Comparison of ENCODE assay signal across 16 cellular contexts in genomic region chr17:42579794-42580551, GRCh38. TPM values are rescaled to one million over a fixed set of nuclear protein-coding genes. Genes with fewer than 3 reads are reported as not detected.
DNase-seq lines count a peak whose midpoint lies in the region; ATAC-seq and TF ChIP-seq lines count a peak whose summit lies in the region.
"Had no signal": no experiment of that assay in that cellular context is flagged by ENCODE, and none has a peak within 500 bp of the region (broad histone marks: within the 10 kb centered on the region; RNA-seq: fewer than 3 reads in every experiment).

No MANE protein-coding gene starts in this region.

- no peak overlapping the region for H3K9ac ChIP-seq in neural progenitor cell

- intact Hi-C loops in gastrocnemius medialis (cut with DNase I; ENCODE audit: low total_unique reads): loop anchor here (2.0 to 5.0 kb wide), 3 partner anchors 165 to 242 kb away; partner anchors contain the start of genes BECN1 and EZH1

- H3K4me1 ChIP-seq in neural progenitor cell: peaks cover 14% of the 10 kb centered on the region
- H3K4me1 ChIP-seq in gastrocnemius medialis: peaks cover 12 to 18% of the 10 kb centered on the region in 2 donors

- H3K27ac ChIP-seq in neural progenitor cell: no peak overlapping the region
- H3K27ac ChIP-seq in gastrocnemius medialis: no peak overlapping the region
- H3K27ac ChIP-seq: vagina had no signal

- TF ChIP-seq CTCF in NB4 (IDR thresholded peaks at IDR 0.05; ENCODE audit: low read depth, low read length): no peak
- TF ChIP-seq CTCF in neural progenitor cell (IDR thresholded peaks at IDR 0.05): no peak
- TF ChIP-seq CTCF in gastrocnemius medialis (IDR thresholded peaks at IDR 0.05 in 4 of 5, conservative IDR thresholded peaks at IDR 0.05 in 1 of 5): no peak

- H3K4me1 Mint-ChIP-seq in activated T-cell treated with anti-CD3 and anti-CD28 coated beads, Interleukin-2, amount 50 U/mL, for 72 hours (ENCODE audit: low read depth): peaks cover 37% of the 10 kb centered on the region
- H3K4me1 Mint-ChIP-seq in activated naive CD8-positive, alpha-beta T cell treated with anti-CD3 and anti-CD28 coated beads, Interleukin-2, amount 50 U/mL, for 24 hours: peaks cover 35% of the 10 kb centered on the region
- H3K4me1 Mint-ChIP-seq in neural progenitor cell: peaks cover 28% of the 10 kb centered on the region

- H3K36me3 ChIP-seq in neural progenitor cell (no peaks in the 10 kb centered on the region), gastrocnemius medialis (peaks cover 0 to 60% of the 10 kb centered on the region in 2 donors)

- peak overlapping the region; percentile 5 for H3K27ac Mint-ChIP-seq in activated T-cell treated with anti-CD3 and anti-CD28 coated beads, Interleukin-2, amount 50 U/mL, for 72 hours
- peak overlapping the region; percentile 48 for H3K27ac Mint-ChIP-seq in activated naive CD8-positive, alpha-beta T cell treated with anti-CD3 and anti-CD28 coated beads, Interleukin-2, amount 50 U/mL, for 24 hours
- no peak overlapping the region for H3K27ac Mint-ChIP-seq in neural progenitor cell

- H3K4me3 Mint-ChIP-seq in activated T-cell treated with anti-CD3 and anti-CD28 coated beads, Interleukin-2, amount 50 U/mL, for 72 hours: peak overlapping the region in 1 of 2 donors; percentile 23
- no peak overlapping the region for H3K4me3 Mint-ChIP-seq in activated naive CD8-positive, alpha-beta T cell treated with anti-CD3 and anti-CD28 coated beads, Interleukin-2, amount 50 U/mL, for 24 hours
- H3K4me3 Mint-ChIP-seq in neural progenitor cell: peak overlapping the region; percentile 75

- no peak for DNase-seq in activated T-cell treated with anti-CD3 and anti-CD28 coated beads, Interleukin-2, amount 50 U/mL, for 72 hours
- DNase-seq in activated T-cell treated with anti-CD3 and anti-CD28 coated beads for 4 hours (no peak), NB4 (ENCODE audit: low read depth) (peak; percentile 40), neural progenitor cell (ENCODE audit: low spot score) (no peak), gastrocnemius medialis (no peak)
- no peak for DNase-seq in activated naive CD8-positive, alpha-beta T cell treated with anti-CD3 and anti-CD28 coated beads, Interleukin-2, amount 50 U/mL, for 24 hours
- DNase-seq: DMS53; islet precursor cell; NCI-H187 treated with DMSO at 0.1 percent for 48 hours; NCI-H526; SHP77; stimulated activated CD4-positive, alpha-beta T cell treated with anti-CD3 and anti-CD28 coated beads, Interleukin-1b, Interleukin-23, amount 100 ng/mL, for 48 hours; stimulated activated CD8-positive, alpha-beta memory T cell treated with anti-CD3 and anti-CD28 coated beads, Interleukin-4, amount 100 ng/mL, for 48 hours had no signal

- no peaks in the 10 kb centered on the region for H3K27me3 ChIP-seq in neural progenitor cell
- H3K27me3 ChIP-seq in gastrocnemius medialis: no peaks in the 10 kb centered on the region
- H3K27me3 ChIP-seq: vagina had no signal

- peaks cover 28% of the 10 kb centered on the region for H3F3A ChIP-seq in neural progenitor cell (ENCODE audit: low read depth)

- H3K9me3 ChIP-seq in neural progenitor cell (ENCODE audit: low read depth): no peaks in the 10 kb centered on the region
- H3K9me3 ChIP-seq in gastrocnemius medialis: no peaks in the 10 kb centered on the region
- H3K9me3 ChIP-seq: vagina had no signal

- H3K79me2 ChIP-seq in neural progenitor cell (ENCODE audit: low read depth): peaks cover 25% of the 10 kb centered on the region

- no peak overlapping the region for H2AFZ ChIP-seq in neural progenitor cell (replicated peaks)

- no peaks in the 10 kb centered on the region for H3K27me3 Mint-ChIP-seq in activated T-cell treated with anti-CD3 and anti-CD28 coated beads, Interleukin-2, amount 50 U/mL, for 72 hours (ENCODE audit: low read depth)
- no peaks in the 10 kb centered on the region for H3K27me3 Mint-ChIP-seq in activated naive CD8-positive, alpha-beta T cell treated with anti-CD3 and anti-CD28 coated beads, Interleukin-2, amount 50 U/mL, for 24 hours
- H3K27me3 Mint-ChIP-seq in neural progenitor cell (ENCODE audit: insufficient read depth, low read depth): peaks cover 6% of the 10 kb centered on the region

- ATAC-seq in activated T-cell treated with anti-CD3 and anti-CD28 coated beads, Interleukin-2, amount 50 U/mL, for 72 hours (replicated peaks in 1 of 2): no peak
- ATAC-seq in activated naive CD8-positive, alpha-beta T cell treated with anti-CD3 and anti-CD28 coated beads, Interleukin-2, amount 50 U/mL, for 24 hours: no peak
- ATAC-seq in gastrocnemius medialis: no peak
- ATAC-seq in HG02678 (IDR thresholded peaks at IDR 0.05; ENCODE audit: unreplicated experiment): no peak
- no peak for ATAC-seq in GM21447 (IDR thresholded peaks at IDR 0.05; ENCODE audit: unreplicated experiment)

- peaks cover 12 to 18% of the 10 kb centered on the region in 2 donors for H3K36me3 Mint-ChIP-seq in activated T-cell treated with anti-CD3 and anti-CD28 coated beads, Interleukin-2, amount 50 U/mL, for 72 hours (ENCODE audit: insufficient read depth in 2 of 2)
- peaks cover 35% of the 10 kb centered on the region for H3K36me3 Mint-ChIP-seq in activated naive CD8-positive, alpha-beta T cell treated with anti-CD3 and anti-CD28 coated beads, Interleukin-2, amount 50 U/mL, for 24 hours (ENCODE audit: low read depth)
- peaks cover 25% of the 10 kb centered on the region for H3K36me3 Mint-ChIP-seq in neural progenitor cell

- no peaks in the 10 kb centered on the region for H3K9me3 Mint-ChIP-seq in activated T-cell treated with anti-CD3 and anti-CD28 coated beads, Interleukin-2, amount 50 U/mL, for 72 hours
- H3K9me3 Mint-ChIP-seq in activated naive CD8-positive, alpha-beta T cell treated with anti-CD3 and anti-CD28 coated beads, Interleukin-2, amount 50 U/mL, for 24 hours: no peaks in the 10 kb centered on the region
- no peaks in the 10 kb centered on the region for H3K9me3 Mint-ChIP-seq in neural progenitor cell

- no peak for TF ChIP-seq POLR2A in NB4 (IDR thresholded peaks at IDR 0.05; ENCODE audit: extremely low read depth, insufficient read length)
- TF ChIP-seq POLR2A in gastrocnemius medialis (IDR thresholded peaks at IDR 0.05): no peak

- in situ Hi-C loops in gastrocnemius medialis (cut with MboI; ENCODE audit: low sequenced_read_pairs in 4 of 4): loop anchor here (5.0 to 25.0 kb wide), 5 partner anchors 102 to 185 kb away; partner anchors contain the start of genes CCR10 (in 4 of the 4), CNTNAP1 (in 4 of the 4), PLEKHH3 (in 2 of the 4) and RAMP2 (in 2 of the 4)

- H4K20me1 ChIP-seq in neural progenitor cell (ENCODE audit: low read depth): peaks cover 6% of the 10 kb centered on the region

- H3K4me3 ChIP-seq in NB4 (ENCODE audit: low read depth, low read length): no peak overlapping the region
- no peak overlapping the region for H3K4me3 ChIP-seq in neural progenitor cell
- no peak overlapping the region for H3K4me3 ChIP-seq in gastrocnemius medialis
- H3K4me3 ChIP-seq: vagina had no signal

- H3K4me2 ChIP-seq in neural progenitor cell: no peak overlapping the region

RNA-seq across cellular contexts. Expression of gene PSMC3IP, which starts 2.4 kb away (rescaled TPM):
- 10 to 100 TPM; 31.7 to 40.7 TPM for total RNA-seq in activated T-cell treated with anti-CD3 and anti-CD28 coated beads, Interleukin-2, amount 50 U/mL, for 72 hours
- total RNA-seq in neural progenitor cell (ENCODE audit: low replicate concordance) (22.8 and 23.7 TPM in 2 replicates), gastrocnemius medialis (1 to 10 TPM in 2 of 4 donors, under 1 TPM in 2; 0.46 to 2.7 (median 1.4) TPM)

RNA-seq across cellular contexts. Expression of gene MLX, which starts 13.1 kb away (rescaled TPM):
- 10 to 100 TPM; 38.8 to 41.2 TPM for total RNA-seq in activated T-cell treated with anti-CD3 and anti-CD28 coated beads, Interleukin-2, amount 50 U/mL, for 72 hours
- total RNA-seq in neural progenitor cell (ENCODE audit: low replicate concordance) (15.8 and 21.3 TPM in 2 replicates), gastrocnemius medialis (10 to 100 TPM; 49.7 to 81.9 (median 53.8) TPM)

RNA-seq across cellular contexts. Expression of gene COASY, which starts 18.0 kb away (rescaled TPM):
- total RNA-seq in activated T-cell treated with anti-CD3 and anti-CD28 coated beads, Interleukin-2, amount 50 U/mL, for 72 hours: 10 to 100 TPM; 98.2 to 98.5 TPM
- total RNA-seq in neural progenitor cell (ENCODE audit: low replicate concordance) (6.1 and 21.6 TPM in 2 replicates), gastrocnemius medialis (10 to 100 TPM; 22.4 to 39.9 (median 27.5) TPM)

RNA-seq across cellular contexts. Expression of gene HSD17B1, which starts 27.2 kb away (rescaled TPM):
- 1 to 10 TPM; 1.3 to 1.8 TPM for total RNA-seq in activated T-cell treated with anti-CD3 and anti-CD28 coated beads, Interleukin-2, amount 50 U/mL, for 72 hours
- total RNA-seq in neural progenitor cell (ENCODE audit: low replicate concordance): 2.2 and 2.6 TPM in 2 replicates
- total RNA-seq in gastrocnemius medialis: under 1 TPM in 3 of 4 donors, not detected in 1; 0.33 to 0.66 (median 0.47) TPM

RNA-seq across cellular contexts. Expression of gene RETREG3, which starts 29.2 kb away (rescaled TPM):
- total RNA-seq in activated T-cell treated with anti-CD3 and anti-CD28 coated beads, Interleukin-2, amount 50 U/mL, for 72 hours: 10 to 100 TPM; 41.5 to 42.6 TPM
- total RNA-seq in neural progenitor cell (ENCODE audit: low replicate concordance) (23.6 and 38.3 TPM in 2 replicates), gastrocnemius medialis (10 to 100 TPM; 50.7 to 65.5 (median 60.5) TPM)
